In the genomic region with DNA sequence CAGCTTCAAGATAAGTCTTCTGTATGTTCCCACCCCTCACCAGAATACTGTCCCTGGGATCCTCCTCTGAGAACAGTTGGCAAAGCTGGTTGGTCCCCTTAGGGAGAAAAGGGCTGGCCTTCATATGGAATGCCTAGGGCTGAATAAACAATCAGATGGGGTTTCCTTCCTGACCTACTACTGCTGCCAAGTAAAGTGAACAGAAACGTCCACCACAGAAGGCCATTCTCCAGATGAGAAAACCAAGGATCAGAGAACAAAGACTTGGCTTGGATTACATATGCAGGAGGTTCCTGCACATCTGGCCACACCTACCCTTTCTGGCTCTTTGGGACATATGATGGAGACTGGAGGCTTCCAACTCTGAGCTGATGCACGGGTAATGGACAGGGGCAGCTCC, we compare ENCODE assay signal across 15 cellular contexts.
"Had no signal": no experiment of that assay in that cellular context is flagged by ENCODE, and none has a peak within 500 bp of the region (broad histone marks: within the 10 kb centered on the region; RNA-seq: fewer than 3 reads in every experiment).

No MANE protein-coding gene starts in this region.

- H3K27ac Mint-ChIP-seq: activated CD8-positive, alpha-beta memory T cell treated with anti-CD3 and anti-CD28 coated beads, Interleukin-2, amount 10 ng/mL, durations not matched to agents 7 days and 5 days; activated naive CD4-positive, alpha-beta T cell treated with anti-CD3 and anti-CD28 coated beads, Interleukin-2, amount 50 U/mL, for 72 hours; activated T-cell treated with anti-CD3 and anti-CD28 coated beads, Interleukin-2, amount 50 U/mL, for 24 hours; mesothelial cell of epicardium; neural progenitor cell; T-helper 17 cell had no signal

- H3K9me3 Mint-ChIP-seq: activated naive CD4-positive, alpha-beta T cell treated with anti-CD3 and anti-CD28 coated beads, Interleukin-2, amount 50 U/mL, for 72 hours; activated T-cell treated with anti-CD3 and anti-CD28 coated beads, Interleukin-2, amount 50 U/mL, for 24 hours; mesothelial cell of epicardium; neural progenitor cell; stimulated activated memory B cell treated with anti-CD40 and anti-IgM and Interleukin-4, amounts not matched to agents 10 μg/mL and 1 μg/mL and 100 μg/mL, for 72 hours had no signal

- DNase-seq: activated CD4-positive, alpha-beta T cell treated with anti-CD3 and anti-CD28 coated beads, Interleukin-2, amount 50 U/mL, for 48 hours; activated CD8-positive, alpha-beta memory T cell treated with anti-CD3 and anti-CD28 coated beads, Interleukin-2, amount 10 ng/mL, durations not matched to agents 7 days and 5 days; activated effector memory CD4-positive, alpha-beta T cell treated with anti-CD3 and anti-CD28 coated beads, Interleukin-2, amount 50 U/mL, for 16 hours; activated T-cell treated with anti-CD3 and anti-CD28 coated beads, Interleukin-2, amount 50 U/mL, for 24 hours; amniotic stem cell; body of pancreas; cerebellar nuclear complex; esophagus squamous epithelium; gastrocnemius medialis; T-helper 17 cell; tibial artery had no signal

- H3K4me3 Mint-ChIP-seq: activated CD8-positive, alpha-beta memory T cell treated with anti-CD3 and anti-CD28 coated beads, Interleukin-2, amount 10 ng/mL, durations not matched to agents 7 days and 5 days; activated T-cell treated with anti-CD3 and anti-CD28 coated beads, Interleukin-2, amount 50 U/mL, for 24 hours; mesothelial cell of epicardium; neural progenitor cell; stimulated activated memory B cell treated with anti-CD40 and anti-IgM and Interleukin-4, amounts not matched to agents 10 μg/mL and 1 μg/mL and 100 μg/mL, for 72 hours; T-helper 17 cell had no signal

- H3K36me3 Mint-ChIP-seq: activated CD8-positive, alpha-beta memory T cell treated with anti-CD3 and anti-CD28 coated beads, Interleukin-2, amount 10 ng/mL, durations not matched to agents 7 days and 5 days; activated naive CD4-positive, alpha-beta T cell treated with anti-CD3 and anti-CD28 coated beads, Interleukin-2, amount 50 U/mL, for 72 hours; mesothelial cell of epicardium; neural progenitor cell; stimulated activated memory B cell treated with anti-CD40 and anti-IgM and Interleukin-4, amounts not matched to agents 10 μg/mL and 1 μg/mL and 100 μg/mL, for 72 hours had no signal

- H3K27me3 Mint-ChIP-seq: activated CD8-positive, alpha-beta memory T cell treated with anti-CD3 and anti-CD28 coated beads, Interleukin-2, amount 10 ng/mL, durations not matched to agents 7 days and 5 days; activated T-cell treated with anti-CD3 and anti-CD28 coated beads, Interleukin-2, amount 50 U/mL, for 24 hours; stimulated activated memory B cell treated with anti-CD40 and anti-IgM and Interleukin-4, amounts not matched to agents 10 μg/mL and 1 μg/mL and 100 μg/mL, for 72 hours; T-helper 17 cell had no signal
